In the genomic region with DNA sequence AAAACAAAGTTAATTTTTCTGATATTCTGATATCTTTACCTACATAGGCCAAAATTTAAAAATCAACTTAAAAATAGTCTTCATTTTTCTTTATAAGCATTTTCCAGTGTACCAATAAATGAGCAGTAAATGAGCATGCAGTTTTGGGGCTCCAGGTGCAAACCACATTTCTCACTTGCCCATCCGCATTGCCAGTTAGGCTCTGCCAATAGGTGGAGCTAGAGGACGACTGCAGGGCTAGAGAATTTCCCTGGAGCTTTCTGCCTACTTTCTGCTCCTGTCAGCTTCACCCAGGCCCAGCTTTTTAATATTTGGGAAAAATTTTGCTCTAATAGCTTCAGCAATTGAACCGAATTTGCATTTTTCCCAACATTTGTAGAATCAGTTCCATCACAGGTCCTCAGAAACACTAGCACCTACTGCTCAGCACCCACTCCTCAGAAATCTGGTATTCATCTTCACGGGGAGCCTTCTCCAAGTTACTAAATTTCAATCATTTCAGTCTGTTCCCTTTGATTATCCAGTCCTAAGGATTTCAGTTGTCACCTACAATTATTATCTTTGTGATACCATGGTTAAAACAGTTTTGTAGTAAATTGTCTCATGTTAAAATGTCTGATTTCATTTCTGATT, we compare ENCODE assay signal across 8 cellular contexts.
A peak's percentile ranks its signal among the peaks of the same experiment; 100 is the strongest.
DNase-seq lines count a peak whose midpoint lies in the region; ATAC-seq and TF ChIP-seq lines count a peak whose summit lies in the region.

No MANE protein-coding gene starts in this region.

- H3K36me3 ChIP-seq in Caco-2 (ENCODE audit: control insufficient read depth, insufficient read depth, low read length) = no peaks in the 10 kb centered on the region

- no peak overlapping the region for H3K27ac Mint-ChIP-seq in Caco-2 (ENCODE audit: unreplicated experiment)
- H3K27ac Mint-ChIP-seq in activated naive CD8-positive, alpha-beta T cell treated with anti-CD3 and anti-CD28 coated beads, Interleukin-2, amount 50 U/mL, for 24 hours = no peak overlapping the region

- H3K27me3 ChIP-seq in Caco-2 (replicated peaks; ENCODE audit: control insufficient read depth, insufficient read depth, low read length) = no peaks in the 10 kb centered on the region

- H3K4me3 Mint-ChIP-seq in Caco-2 (ENCODE audit: unreplicated experiment) = no peak overlapping the region
- no peak overlapping the region for H3K4me3 Mint-ChIP-seq in activated naive CD8-positive, alpha-beta T cell treated with anti-CD3 and anti-CD28 coated beads, Interleukin-2, amount 50 U/mL, for 24 hours

- intact Hi-C loops in Caco-2 (cut with micrococcal nuclease; ENCODE audit: unreplicated experiment) = loop anchor here (1.0 kb wide), 1 partner anchor 90 kb away; no protein-coding TSS in a partner anchor

- BruUV-seq in Caco-2 (replicated peaks; lab: Mats Ljungman, UMichigan) = no TSS peak

- no peaks in the 10 kb centered on the region for H3K4me1 ChIP-seq in Caco-2

- CTCF ChIA-PET in Caco-2 (lab: Charles Lee) = interaction anchor here (0.7 to 0.9 kb wide), 3 partner anchors 960 to 1326 kb away, joined by 3 read pairs; no protein-coding TSS in a partner anchor

- H3K9me3 ChIP-seq in Caco-2 = no peaks in the 10 kb centered on the region; the same call in 1 of the 2 replicates

- peak; percentile 76 to 94 for TF ChIP-seq CTCF in Caco-2 (IDR thresholded peaks at IDR 0.05; ENCODE audit: insufficient read depth in 1 of 2, low read depth in 1 of 2, low read length in 1 of 2, severe bottlenecking in 1 of 2, unreplicated experiment in 1 of 2)

- POLR2A ChIA-PET in Caco-2 (lab: Charles Lee) = no interaction called here

- DNase-seq in Caco-2 (peak; percentile 42 to 63), RPMI8226 (peak; percentile 68), hepatic stellate cell (ENCODE audit: low spot score) (peak; percentile 4), KG1 (lab: John Stamatoyannopoulos, UW) (no peak)
- peak; percentile 46 for DNase-seq in activated naive CD8-positive, alpha-beta T cell treated with anti-CD3 and anti-CD28 coated beads, Interleukin-2, amount 50 U/mL, for 24 hours
- peak; percentile 18 to 25 for DNase-seq in stimulated activated CD4-positive, alpha-beta T cell treated with anti-CD3 and anti-CD28 coated beads, Interleukin-15, amount 100 ng/mL, for 48 hours (ENCODE audit: low read depth in 2 of 2)

- ATAC-seq in GM19043 (IDR thresholded peaks at IDR 0.05; ENCODE audit: low read depth, unreplicated experiment) = peak; percentile 88
- peak; percentile 84 for ATAC-seq in HG03175 (IDR thresholded peaks at IDR 0.05; ENCODE audit: unreplicated experiment)
- no peak for ATAC-seq in activated naive CD8-positive, alpha-beta T cell treated with anti-CD3 and anti-CD28 coated beads, Interleukin-2, amount 50 U/mL, for 24 hours

- no peaks in the 10 kb centered on the region for H3K4me1 Mint-ChIP-seq in Caco-2 (ENCODE audit: low read depth, unreplicated experiment)
- H3K4me1 Mint-ChIP-seq in activated naive CD8-positive, alpha-beta T cell treated with anti-CD3 and anti-CD28 coated beads, Interleukin-2, amount 50 U/mL, for 24 hours = no peaks in the 10 kb centered on the region

- no peaks in the 10 kb centered on the region for H3K36me3 Mint-ChIP-seq in Caco-2 (ENCODE audit: insufficient read depth, unreplicated experiment)
- no peaks in the 10 kb centered on the region for H3K36me3 Mint-ChIP-seq in activated naive CD8-positive, alpha-beta T cell treated with anti-CD3 and anti-CD28 coated beads, Interleukin-2, amount 50 U/mL, for 24 hours (ENCODE audit: low read depth)

- no peak overlapping the region for H3K4me3 ChIP-seq in Caco-2 (ENCODE audit: low read depth, low read length)

- no peaks in the 10 kb centered on the region for H3K9me3 Mint-ChIP-seq in Caco-2 (ENCODE audit: unreplicated experiment)
- no peaks in the 10 kb centered on the region for H3K9me3 Mint-ChIP-seq in activated naive CD8-positive, alpha-beta T cell treated with anti-CD3 and anti-CD28 coated beads, Interleukin-2, amount 50 U/mL, for 24 hours

- no peaks in the 10 kb centered on the region for H3K27me3 Mint-ChIP-seq in Caco-2 (ENCODE audit: insufficient read depth, unreplicated experiment)
- H3K27me3 Mint-ChIP-seq in activated naive CD8-positive, alpha-beta T cell treated with anti-CD3 and anti-CD28 coated beads, Interleukin-2, amount 50 U/mL, for 24 hours = peaks cover 2% of the 10 kb centered on the region
